20 cellular contexts compared by ENCODE assay signal in the genomic region with DNA sequence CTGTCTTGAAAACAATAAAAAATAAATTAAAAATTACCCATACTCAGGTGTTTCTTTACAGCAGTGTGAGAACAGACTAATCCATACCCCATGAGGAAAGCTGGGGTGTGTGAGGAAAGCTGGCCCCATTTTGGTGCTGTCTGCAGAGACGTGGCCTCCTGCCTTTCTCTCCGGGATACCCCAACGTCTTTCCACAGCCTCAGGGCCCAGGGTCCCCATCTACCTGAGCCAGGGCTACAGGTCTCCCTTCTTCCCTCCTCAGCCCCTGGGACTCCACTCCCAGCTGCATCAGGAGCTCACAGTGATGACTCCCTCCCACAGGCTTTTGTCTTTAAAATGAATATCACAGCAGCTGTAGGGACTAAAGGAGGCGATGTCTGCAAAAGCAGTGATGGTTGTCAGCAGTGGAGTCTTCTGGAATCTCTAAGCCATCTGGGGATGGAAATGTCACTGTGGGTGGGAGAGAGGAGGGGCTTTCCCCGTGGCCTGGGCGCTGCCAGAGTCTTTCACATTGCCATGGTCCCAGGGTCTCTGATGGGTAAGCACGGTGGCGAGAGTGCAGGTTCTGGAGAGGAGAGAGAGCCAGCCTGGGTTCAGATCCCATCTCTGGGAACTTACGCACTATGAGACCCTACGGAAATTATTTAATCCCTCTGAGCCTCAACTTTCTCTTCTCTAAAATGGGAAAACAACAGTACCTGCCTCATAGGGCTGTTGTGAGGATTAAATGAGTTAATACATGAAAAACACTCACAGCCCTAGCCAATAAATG.
A peak's percentile ranks its signal among the peaks of the same experiment; 100 is the strongest.
DNase-seq lines count a peak whose midpoint lies in the region; ATAC-seq lines count a peak whose summit lies in the region.
"Had no signal": no experiment of that assay in that cellular context is flagged by ENCODE, and none has a peak within 500 bp of the region (broad histone marks: within the 10 kb centered on the region; RNA-seq: fewer than 3 reads in every experiment).

No MANE protein-coding gene starts in this region.

- H3K36me3 ChIP-seq in NT2/D1 (ENCODE audit: insufficient read depth, insufficient read length, low read length) (no peaks in the 10 kb centered on the region), neuronal stem cell (replicated peaks in 1 of 2; ENCODE audit: control insufficient read depth in 2 of 2, insufficient read depth in 2 of 2, low read length in 2 of 2) (no peaks in the 10 kb centered on the region)
- H3K36me3 ChIP-seq: Peyer's patch had no signal

- H3K9ac ChIP-seq in NT2/D1 (ENCODE audit: insufficient read length, low read depth): no peak overlapping the region
- H3K9ac ChIP-seq in neuronal stem cell (ENCODE audit: low read depth, low read length, poor library complexity): no peak overlapping the region

- H4K8ac ChIP-seq in neuronal stem cell (ENCODE audit: low read depth, low read length): no peak overlapping the region

- H3K9me3 ChIP-seq in NT2/D1 (ENCODE audit: insufficient read depth, low read length) (no peaks in the 10 kb centered on the region), neuronal stem cell (replicated peaks in 1 of 2; ENCODE audit: control insufficient read depth in 2 of 2, insufficient read depth in 1 of 2, low read depth in 1 of 2, low read length in 2 of 2) (peaks cover 0 to 2% of the 10 kb centered on the region in 2 donors)
- H3K9me3 ChIP-seq: Peyer's patch had no signal

- no peak overlapping the region for H4K91ac ChIP-seq in neuronal stem cell (ENCODE audit: low read depth, low read length, poor library complexity)

- H2AK5ac ChIP-seq in neuronal stem cell (ENCODE audit: low read depth, low read length): no peak overlapping the region

- H3K4me1 ChIP-seq in NT2/D1 (ENCODE audit: insufficient read depth, insufficient read length) (no peaks in the 10 kb centered on the region), neuronal stem cell (ENCODE audit: control insufficient read depth in 2 of 2, insufficient read depth in 1 of 2, low read depth in 1 of 2, low read length in 2 of 2) (no peaks in the 10 kb centered on the region)
- H3K4me1 ChIP-seq: Peyer's patch had no signal

- no peaks in the 10 kb centered on the region for H3K36me3 Mint-ChIP-seq in activated T-cell treated with anti-CD3 and anti-CD28 coated beads, Interleukin-2, amount 50 U/mL, for 24 hours (ENCODE audit: low read depth)
- no peaks in the 10 kb centered on the region for H3K36me3 Mint-ChIP-seq in activated T-helper 17 cell treated with anti-CD3 and anti-CD28 coated beads, Interleukin-2, amount 50 U/mL, for 72 hours (ENCODE audit: low read depth)

- H3K23ac ChIP-seq in neuronal stem cell (ENCODE audit: low read depth, low read length, poor library complexity): no peak overlapping the region

- peak overlapping the region; percentile 73 for H3K27ac Mint-ChIP-seq in activated T-cell treated with anti-CD3 and anti-CD28 coated beads, Interleukin-2, amount 50 U/mL, for 24 hours
- H3K27ac Mint-ChIP-seq in activated T-helper 17 cell treated with anti-CD3 and anti-CD28 coated beads, Interleukin-2, amount 50 U/mL, for 72 hours: peak overlapping the region; percentile 44

- no peak overlapping the region for H2BK15ac ChIP-seq in neuronal stem cell (ENCODE audit: low read length)

- H3K14ac ChIP-seq in neuronal stem cell (ENCODE audit: low read length): no peak overlapping the region

- no peak overlapping the region for H2BK12ac ChIP-seq in neuronal stem cell (ENCODE audit: low read length)

- H3K4me2 ChIP-seq in neuronal stem cell (ENCODE audit: insufficient read depth, low read length, poor library complexity, severe bottlenecking): no peak overlapping the region

- H3K9me3 Mint-ChIP-seq in activated T-cell treated with anti-CD3 and anti-CD28 coated beads, Interleukin-2, amount 50 U/mL, for 24 hours: no peaks in the 10 kb centered on the region
- H3K9me3 Mint-ChIP-seq in activated T-helper 17 cell treated with anti-CD3 and anti-CD28 coated beads, Interleukin-2, amount 50 U/mL, for 72 hours: no peaks in the 10 kb centered on the region

- no peaks in the 10 kb centered on the region for H3K79me1 ChIP-seq in neuronal stem cell (ENCODE audit: low read depth, low read length)

- H3K27me3 ChIP-seq in NT2/D1 (ENCODE audit: insufficient read depth, insufficient read length): no peaks in the 10 kb centered on the region
- no peaks in the 10 kb centered on the region for H3K27me3 ChIP-seq in neuronal stem cell (ENCODE audit: control insufficient read depth in 3 of 3, insufficient read depth in 3 of 3, low read depth in 1 of 3, low read length in 3 of 3)
- H3K27me3 ChIP-seq: Peyer's patch had no signal

- H3K4me3 Mint-ChIP-seq in activated T-cell treated with anti-CD3 and anti-CD28 coated beads, Interleukin-2, amount 50 U/mL, for 24 hours: no peak overlapping the region
- H3K4me3 Mint-ChIP-seq in activated T-helper 17 cell treated with anti-CD3 and anti-CD28 coated beads, Interleukin-2, amount 50 U/mL, for 72 hours: peak overlapping the region; percentile 48

- H3K4me1 Mint-ChIP-seq in activated T-cell treated with anti-CD3 and anti-CD28 coated beads, Interleukin-2, amount 50 U/mL, for 24 hours (ENCODE audit: low read depth): peaks cover 21% of the 10 kb centered on the region
- peaks cover 17% of the 10 kb centered on the region for H3K4me1 Mint-ChIP-seq in activated T-helper 17 cell treated with anti-CD3 and anti-CD28 coated beads, Interleukin-2, amount 50 U/mL, for 72 hours

- peak overlapping the region; percentile 20 for H3K18ac ChIP-seq in neuronal stem cell (ENCODE audit: low read length)

- H3K27me3 Mint-ChIP-seq in activated T-cell treated with anti-CD3 and anti-CD28 coated beads, Interleukin-2, amount 50 U/mL, for 24 hours: no peaks in the 10 kb centered on the region
- H3K27me3 Mint-ChIP-seq in activated T-helper 17 cell treated with anti-CD3 and anti-CD28 coated beads, Interleukin-2, amount 50 U/mL, for 72 hours: peaks cover 4% of the 10 kb centered on the region

- ATAC-seq in activated T-helper 17 cell treated with anti-CD3 and anti-CD28 coated beads, Interleukin-2, amount 50 U/mL, for 72 hours (replicated peaks): peak; percentile 17
- ATAC-seq in GM19467 (IDR thresholded peaks at IDR 0.05; ENCODE audit: unreplicated experiment) (no peak), HG03460 (IDR thresholded peaks at IDR 0.05; ENCODE audit: unreplicated experiment) (no peak)

- WGBS in neuronal stem cell (ENCODE audit: extremely low coverage in 2 of 2, insufficient read length in 2 of 2, insufficient replicate concordance in 1 of 2), 2 donors: no CpG with 5 or more reads among the region's 10 CpGs

- no peak overlapping the region for H3K27ac ChIP-seq in neuronal stem cell (replicated peaks; ENCODE audit: low read length)
- H3K27ac ChIP-seq: Peyer's patch had no signal

- no peak for DNase-seq in activated T-cell treated with anti-CD3 and anti-CD28 coated beads, Interleukin-2, amount 50 U/mL, for 24 hours
- DNase-seq in activated T-cell treated with anti-CD3 and anti-CD28 coated beads, Interleukin-2, amount 50 U/mL, for 48 hours: no peak
- DNase-seq in NT2/D1 (ENCODE audit: low read depth, low spot score) (peak; percentile 20), neuronal stem cell (ENCODE audit: low spot score) (no peak), DMS114 treated with DMSO at 0.1 percent for 48 hours (lab: John Stamatoyannopoulos, UW; ENCODE audit: unreplicated experiment) (no peak)
- DNase-seq: C1 segment of cervical spinal cord, DMS 273 treated with DMSO at 0.1 percent for 48 hours, GF-D8, Karpas-422, MM.1S, NCI-H1092 treated with DMSO at 0.1 percent for 48 hours, NCI-H1694, NCI-H2107, NCI-H2227 treated with DMSO at 0.1 percent for 48 hours, NCI-H524, Peyer's patch, SHP77 had no signal

- H2BK5ac ChIP-seq in neuronal stem cell (ENCODE audit: low read length): no peak overlapping the region

- H3K4ac ChIP-seq in neuronal stem cell (ENCODE audit: low read length): no peak overlapping the region

- no peak overlapping the region for H2BK120ac ChIP-seq in neuronal stem cell (ENCODE audit: low read depth, low read length)

- no peak overlapping the region for H2AFZ ChIP-seq in neuronal stem cell (ENCODE audit: low read length)

- H3K4me3 ChIP-seq in NT2/D1 (ENCODE audit: insufficient read length, low read depth) (no peak overlapping the region), neuronal stem cell (ENCODE audit: low read length in 2 of 2) (no peak overlapping the region)
- H3K4me3 ChIP-seq: Peyer's patch had no signal
